In the genomic region with DNA sequence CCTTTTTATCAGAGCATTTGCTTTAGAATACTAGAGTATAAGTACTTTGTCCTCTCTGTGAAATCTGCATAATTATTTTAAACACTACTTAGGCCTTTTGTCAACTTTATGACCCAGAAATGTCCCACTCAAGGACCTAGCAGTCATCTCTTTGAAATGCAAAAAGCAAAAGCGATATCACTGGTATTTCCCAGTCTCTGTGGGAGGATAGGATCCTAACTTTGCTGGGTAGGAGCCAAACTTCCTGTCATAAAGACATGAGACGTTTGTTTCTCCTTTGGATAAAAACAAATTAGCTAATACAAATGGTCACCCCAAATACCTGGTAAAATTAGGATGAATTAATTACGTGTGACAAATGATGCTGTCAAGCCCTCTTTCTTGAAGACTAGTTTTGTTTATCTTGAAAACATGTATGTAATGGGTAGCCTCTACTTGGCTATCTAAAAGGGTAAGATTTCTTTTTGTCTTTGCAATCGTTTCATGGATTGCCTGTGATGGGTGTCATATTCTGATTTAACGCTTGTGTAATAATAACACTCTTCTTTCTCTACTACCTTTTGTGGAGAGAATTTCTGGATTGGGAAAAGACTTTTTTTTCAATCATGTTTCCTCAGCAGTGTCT, we compare ENCODE assay signal across 22 cellular contexts. TPM values are rescaled to one million over a fixed set of nuclear protein-coding genes. Genes with fewer than 3 reads are reported as not detected.
DNase-seq lines count a peak whose midpoint lies in the region; ATAC-seq and TF ChIP-seq lines count a peak whose summit lies in the region.
"Had no signal": no experiment of that assay in that cellular context is flagged by ENCODE, and none has a peak within 500 bp of the region (broad histone marks: within the 10 kb centered on the region; RNA-seq: fewer than 3 reads in every experiment).

No MANE protein-coding gene starts in this region.

- H3K36me3 ChIP-seq in OCI-LY7 (ENCODE audit: insufficient read depth, low read length): no peaks in the 10 kb centered on the region
- H3K36me3 ChIP-seq: ascending aorta, left ventricle myocardium inferior, neutrophil, sigmoid colon, thyroid gland had no signal

- H3K27ac ChIP-seq in OCI-LY7 (ENCODE audit: low read depth, low read length, poor library complexity, severe bottlenecking): no peak overlapping the region
- H3K27ac ChIP-seq: ascending aorta, foreskin keratinocyte, left ventricle myocardium inferior, neutrophil, sigmoid colon, thyroid gland had no signal

- no peaks in the 10 kb centered on the region for H3K79me2 ChIP-seq in OCI-LY7 (ENCODE audit: insufficient read depth, low read depth, low read length)

- peak overlapping the region in 1 of 3 experiments; percentile 54 for H3K4me3 Mint-ChIP-seq in nephron
- H3K4me3 Mint-ChIP-seq: activated CD8-positive, alpha-beta T cell treated with anti-CD3 and anti-CD28 coated beads for 36 hours; activated naive CD4-positive, alpha-beta T cell treated with anti-CD3 and anti-CD28 coated beads, Interleukin-2, amount 10 ng/mL, durations not matched to agents 7 days and 5 days; activated T-cell treated with anti-CD3 and anti-CD28 coated beads, Interleukin-2, amount 50 U/mL, for 24 hours; H9 had no signal

- no peak overlapping the region for H3K4me2 ChIP-seq in OCI-LY7 (ENCODE audit: low read length)

- intact Hi-C loops in OCI-LY7 (cut with micrococcal nuclease; ENCODE audit: unreplicated experiment): no loop called here

- no peaks in the 10 kb centered on the region for H3K27me3 Mint-ChIP-seq in nephron (ENCODE audit: low read depth)
- H3K27me3 Mint-ChIP-seq: activated naive CD4-positive, alpha-beta T cell treated with anti-CD3 and anti-CD28 coated beads, Interleukin-2, amount 10 ng/mL, durations not matched to agents 7 days and 5 days had no signal

- POLR2A ChIA-PET in OCI-LY7 (lab: Charles Lee) (no interaction called here), HEK293T (lab: Yijun Ruan, JAX) (no interaction called here)

- no peaks in the 10 kb centered on the region for H3K9me3 Mint-ChIP-seq in nephron
- H3K9me3 Mint-ChIP-seq: activated CD8-positive, alpha-beta T cell treated with anti-CD3 and anti-CD28 coated beads for 36 hours; activated naive CD4-positive, alpha-beta T cell treated with anti-CD3 and anti-CD28 coated beads, Interleukin-2, amount 10 ng/mL, durations not matched to agents 7 days and 5 days; activated T-cell treated with anti-CD3 and anti-CD28 coated beads, Interleukin-2, amount 50 U/mL, for 24 hours; H9 had no signal

- H4K20me1 ChIP-seq in OCI-LY7 (ENCODE audit: insufficient read depth, low read length): no peaks in the 10 kb centered on the region

- H3K27ac Mint-ChIP-seq in nephron: peak overlapping the region; percentile 76 to 92 (median 90)
- H3K27ac Mint-ChIP-seq: activated CD8-positive, alpha-beta T cell treated with anti-CD3 and anti-CD28 coated beads for 36 hours; activated naive CD4-positive, alpha-beta T cell treated with anti-CD3 and anti-CD28 coated beads, Interleukin-2, amount 10 ng/mL, durations not matched to agents 7 days and 5 days; activated T-cell treated with anti-CD3 and anti-CD28 coated beads, Interleukin-2, amount 50 U/mL, for 24 hours; H9 had no signal

- CTCF ChIA-PET in OCI-LY7 (lab: Charles Lee; ENCODE audit: unreplicated experiment) (no interaction called here), HEK293T (lab: Yijun Ruan, JAX) (no interaction called here)

- H3K4me3 ChIP-seq in epithelial cell of proximal tubule (ENCODE audit: low read depth, low read length) (no peak overlapping the region), OCI-LY7 (ENCODE audit: low read depth, low read length, poor library complexity, severe bottlenecking) (no peak overlapping the region)
- H3K4me3 ChIP-seq: ascending aorta, left ventricle myocardium inferior, sigmoid colon, thyroid gland had no signal

- peak; percentile 49 for DNase-seq in DMS79 (lab: John Stamatoyannopoulos, UW)
- peak; percentile 70 for DNase-seq in NCI-H226
- peak; percentile 72 for DNase-seq in epithelial cell of proximal tubule (ENCODE audit: low read depth)
- DNase-seq in OCI-LY7 (ENCODE audit: low spot score): no peak
- DNase-seq in DMS114 treated with DMSO at 0.1 percent for 48 hours (lab: John Stamatoyannopoulos, UW; ENCODE audit: unreplicated experiment): no peak
- DNase-seq in HEK293T (ENCODE audit: extremely low spot score): no peak
- DNase-seq: activated CD4-positive, CD25-positive, alpha-beta regulatory T cell; activated CD8-positive, alpha-beta T cell treated with anti-CD3 and anti-CD28 coated beads for 36 hours; activated naive CD4-positive, alpha-beta T cell treated with anti-CD3 and anti-CD28 coated beads, Interleukin-2, amount 10 ng/mL, durations not matched to agents 7 days and 5 days; activated T-cell treated with anti-CD3 and anti-CD28 coated beads, Interleukin-2, amount 50 U/mL, for 24 hours; foreskin keratinocyte; H9; left ventricle myocardium inferior; NCI-H146; sigmoid colon; stimulated activated naive CD4-positive, alpha-beta T cell; thyroid gland had no signal

- H3K4me1 ChIP-seq in OCI-LY7 (ENCODE audit: insufficient read depth, low read length, poor library complexity, severe bottlenecking): no peaks in the 10 kb centered on the region
- H3K4me1 ChIP-seq: ascending aorta, left ventricle myocardium inferior, sigmoid colon had no signal

- H3K36me3 Mint-ChIP-seq in nephron (ENCODE audit: low read depth): peaks cover 5% of the 10 kb centered on the region
- H3K36me3 Mint-ChIP-seq: activated naive CD4-positive, alpha-beta T cell treated with anti-CD3 and anti-CD28 coated beads, Interleukin-2, amount 10 ng/mL, durations not matched to agents 7 days and 5 days had no signal

- H3K9me2 ChIP-seq in OCI-LY7 (ENCODE audit: insufficient read depth, low read length): no peaks in the 10 kb centered on the region

- ATAC-seq in GM21447 (IDR thresholded peaks at IDR 0.05; ENCODE audit: unreplicated experiment): no peak
- ATAC-seq: activated CD8-positive, alpha-beta T cell treated with anti-CD3 and anti-CD28 coated beads for 36 hours; foreskin keratinocyte had no signal

- TF ChIP-seq CTCF in epithelial cell of proximal tubule (conservative IDR thresholded peaks at IDR 0.05; ENCODE audit: low read depth, low read length) (no peak), nephron (IDR thresholded peaks at IDR 0.05; ENCODE audit: unreplicated experiment in 3 of 3) (no peak), OCI-LY7 (conservative IDR thresholded peaks at IDR 0.05; ENCODE audit: low read length) (no peak)

- no TSS peak for BruUV-seq in OCI-LY7 (replicated peaks; lab: Mats Ljungman, UMichigan)

- no peaks in the 10 kb centered on the region for H3K9me3 ChIP-seq in OCI-LY7 (ENCODE audit: low read length)
- H3K9me3 ChIP-seq: ascending aorta, left ventricle myocardium inferior, neutrophil, sigmoid colon, thyroid gland had no signal

- H3K4me1 Mint-ChIP-seq in nephron: peaks cover 30% of the 10 kb centered on the region
- H3K4me1 Mint-ChIP-seq: activated naive CD4-positive, alpha-beta T cell treated with anti-CD3 and anti-CD28 coated beads, Interleukin-2, amount 10 ng/mL, durations not matched to agents 7 days and 5 days had no signal

- no peak overlapping the region for H2AFZ ChIP-seq in OCI-LY7 (ENCODE audit: low read length)

TF ChIP-seq in HEK293T, 16 proteins besides CTCF, POLR2A, EP300 and RAD21:
- TF ChIP-seq FOXM1 (IDR thresholded peaks at IDR 0.05; ENCODE audit: borderline replicate concordance) (no peak), PKNOX1 (IDR thresholded peaks at IDR 0.05) (no peak), CTBP1 (IDR thresholded peaks at IDR 0.05; ENCODE audit: borderline replicate concordance) (no peak), HDGF (IDR thresholded peaks at IDR 0.05; ENCODE audit: borderline replicate concordance) (no peak), SUZ12 (IDR thresholded peaks at IDR 0.05) (no peak), L3MBTL2 (conservative IDR thresholded peaks at IDR 0.05) (no peak), BHLHE40 (IDR thresholded peaks at IDR 0.05; ENCODE audit: borderline replicate concordance) (no peak), SP1 (IDR thresholded peaks at IDR 0.05) (no peak), ELF4 (IDR thresholded peaks at IDR 0.05) (no peak), LEF1 (IDR thresholded peaks at IDR 0.05; ENCODE audit: borderline replicate concordance) (no peak)
TF ChIP-seq in HEK293T: peak in this region for 0.

RNA-seq across cellular contexts. Expression of gene DCDC2, which starts 36.2 kb away (rescaled TPM):
- total RNA-seq in epithelial cell of proximal tubule (112 and 142 TPM in 2 replicates), OCI-LY7 (2022) (not detected in 2 replicates)
- 0.06 and 0.15 TPM in 2 replicates for total RNA-seq in OCI-LY7 (2014; rRNA removed; shearing (Covaris generic))
- total RNA-seq: activated CD8-positive, alpha-beta T cell treated with anti-CD3 and anti-CD28 coated beads for 36 hours; ascending aorta; left ventricle myocardium inferior; MCF 10A had no signal

Comparison
In these comparisons a context has a peak if more than half of its experiments do, and no peak if none do; other contexts are left out.
1. DNase-seq: peak in DMS79 (single experiment), NCI-H226 (single experiment) and epithelial cell of proximal tubule (single experiment); none in OCI-LY7 (single experiment), DMS114 treated with DMSO at 0.1 percent for 48 hours (single experiment) and HEK293T (single experiment).
2. RNA of gene DCDC2, which starts 36.2 kb away (total RNA-seq): 112 to 142 TPM in epithelial cell of proximal tubule; 0.06 to 0.15 TPM in OCI-LY7; every median in the first group is over 10 times any median in the second.